In the genomic region with DNA sequence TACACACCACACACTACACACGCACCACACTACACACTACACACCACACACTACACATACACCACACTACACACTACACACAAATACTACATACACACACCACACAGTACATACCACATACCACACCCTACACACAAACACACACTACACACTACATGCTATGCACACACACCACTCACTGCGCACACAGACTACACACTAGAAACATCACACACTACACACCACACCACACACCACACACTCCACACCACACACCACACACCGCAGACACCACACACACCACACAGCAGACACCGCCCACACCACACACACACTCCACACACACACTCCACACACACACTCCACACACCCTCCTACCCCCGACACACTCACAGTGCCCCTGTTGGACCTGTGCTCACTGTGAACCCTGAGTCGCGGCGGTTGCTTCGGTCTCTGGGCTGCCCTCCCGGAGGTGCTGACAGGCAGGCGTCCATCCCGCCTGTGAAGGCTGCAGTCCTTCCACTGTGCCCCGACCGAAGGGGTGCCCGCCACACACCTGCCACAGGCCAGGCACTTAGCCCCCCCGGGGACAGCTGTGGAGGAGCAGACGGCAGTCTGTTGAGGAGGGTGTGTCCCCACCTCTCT, we compare ENCODE assay signal across 30 cellular contexts. TPM values are rescaled to one million over a fixed set of nuclear protein-coding genes. Genes with fewer than 3 reads are reported as not detected.
"Had no signal": no experiment of that assay in that cellular context is flagged by ENCODE, and none has a peak within 500 bp of the region (broad histone marks: within the 10 kb centered on the region; RNA-seq: fewer than 3 reads in every experiment).

No MANE protein-coding gene starts in this region.

- H3K27me3 Mint-ChIP-seq: activated CD4-positive, alpha-beta memory T cell treated with anti-CD3 and anti-CD28 coated beads for 36 hours; activated CD4-positive, alpha-beta T cell treated with anti-CD3 and anti-CD28 coated beads, Interleukin-2, amount 10 ng/mL, durations not matched to agents 7 days and 5 days; activated naive CD4-positive, alpha-beta T cell treated with anti-CD3 and anti-CD28 coated beads, Interleukin-2, amount 10 ng/mL, durations not matched to agents 7 days and 5 days; activated naive CD8-positive, alpha-beta T cell treated with anti-CD3 and anti-CD28 coated beads, Interleukin-2, amount 10 ng/mL, durations not matched to agents 7 days and 5 days; activated T-helper 17 cell treated with anti-CD3 and anti-CD28 coated beads, Interleukin-2, amount 50 U/mL, for 72 hours; T-cell had no signal

- DNase-seq: activated CD4-positive, alpha-beta memory T cell treated with anti-CD3 and anti-CD28 coated beads for 36 hours; activated CD4-positive, alpha-beta T cell treated with anti-CD3 and anti-CD28 coated beads, Interleukin-2, amount 10 ng/mL, durations not matched to agents 7 days and 5 days; activated CD4-positive, CD25-positive, alpha-beta regulatory T cell; activated CD8-positive, alpha-beta memory T cell treated with anti-CD3 and anti-CD28 coated beads for 24 hours; activated gamma-delta T cell treated with Interleukin-2 at 50 U/mL for 16 hours; activated naive CD4-positive, alpha-beta T cell treated with anti-CD3 and anti-CD28 coated beads, Interleukin-2, amount 10 ng/mL, durations not matched to agents 7 days and 5 days; activated naive CD8-positive, alpha-beta T cell treated with anti-CD3 and anti-CD28 coated beads, Interleukin-2, amount 10 ng/mL, durations not matched to agents 7 days and 5 days; activated T-cell treated with anti-CD3 and anti-CD28 coated beads, Interleukin-2, amount 50 U/mL, for 48 hours; adrenal gland; anterior cingulate cortex; central memory CD4-positive, alpha-beta T cell; KG1; MG63; MV-4-11; NCI-H1417 treated with DMSO at 0.1 percent for 48 hours; NCI-H1694; NCI-H2029; NCI-H2107; NCI-H446; NCI-H526; OCI-M1; RPMI8226; T-cell; T1000 had no signal

- H3K27ac ChIP-seq: adrenal gland, SK-N-MC had no signal

- H3K4me1 ChIP-seq: adrenal gland had no signal

- H3K27ac Mint-ChIP-seq: activated CD4-positive, alpha-beta memory T cell treated with anti-CD3 and anti-CD28 coated beads for 36 hours; activated CD4-positive, alpha-beta T cell treated with anti-CD3 and anti-CD28 coated beads, Interleukin-2, amount 10 ng/mL, durations not matched to agents 7 days and 5 days; activated naive CD8-positive, alpha-beta T cell treated with anti-CD3 and anti-CD28 coated beads, Interleukin-2, amount 10 ng/mL, durations not matched to agents 7 days and 5 days; activated T-helper 17 cell treated with anti-CD3 and anti-CD28 coated beads, Interleukin-2, amount 50 U/mL, for 72 hours; T-cell had no signal

- H3K4me1 Mint-ChIP-seq: activated T-helper 17 cell treated with anti-CD3 and anti-CD28 coated beads, Interleukin-2, amount 50 U/mL, for 72 hours had no signal

- H3K27me3 ChIP-seq: adrenal gland, MG63 had no signal

- H3K4me3 Mint-ChIP-seq: activated CD4-positive, alpha-beta memory T cell treated with anti-CD3 and anti-CD28 coated beads for 36 hours; activated CD4-positive, alpha-beta T cell treated with anti-CD3 and anti-CD28 coated beads, Interleukin-2, amount 10 ng/mL, durations not matched to agents 7 days and 5 days; activated naive CD4-positive, alpha-beta T cell treated with anti-CD3 and anti-CD28 coated beads, Interleukin-2, amount 10 ng/mL, durations not matched to agents 7 days and 5 days; activated naive CD8-positive, alpha-beta T cell treated with anti-CD3 and anti-CD28 coated beads, Interleukin-2, amount 10 ng/mL, durations not matched to agents 7 days and 5 days; activated T-helper 17 cell treated with anti-CD3 and anti-CD28 coated beads, Interleukin-2, amount 50 U/mL, for 72 hours; T-cell had no signal

- H3K9me3 ChIP-seq: adrenal gland, MG63 had no signal

- H3K4me3 ChIP-seq: adrenal gland, MG63, SK-N-MC had no signal

- FAIRE-seq: TTC549 had no signal

- ATAC-seq: activated T-helper 17 cell treated with anti-CD3 and anti-CD28 coated beads, Interleukin-2, amount 50 U/mL, for 72 hours; Panc1; Right ventricle myocardium inferior; T-cell had no signal

- H3K36me3 ChIP-seq: MG63 had no signal

- H3K9me3 Mint-ChIP-seq: activated CD4-positive, alpha-beta memory T cell treated with anti-CD3 and anti-CD28 coated beads for 36 hours; activated CD4-positive, alpha-beta T cell treated with anti-CD3 and anti-CD28 coated beads, Interleukin-2, amount 10 ng/mL, durations not matched to agents 7 days and 5 days; activated naive CD4-positive, alpha-beta T cell treated with anti-CD3 and anti-CD28 coated beads, Interleukin-2, amount 10 ng/mL, durations not matched to agents 7 days and 5 days; activated T-helper 17 cell treated with anti-CD3 and anti-CD28 coated beads, Interleukin-2, amount 50 U/mL, for 72 hours; T-cell had no signal

RNA-seq across cellular contexts. Expression of a gene that starts 21.4 kb away (rescaled TPM):
- total RNA-seq: activated CD4-positive, alpha-beta memory T cell treated with anti-CD3 and anti-CD28 coated beads for 36 hours; activated CD4-positive, alpha-beta T cell treated with anti-CD3 and anti-CD28 coated beads, Interleukin-2, amount 10 ng/mL, durations not matched to agents 7 days and 5 days; activated naive CD8-positive, alpha-beta T cell treated with anti-CD3 and anti-CD28 coated beads, Interleukin-2, amount 10 ng/mL, durations not matched to agents 7 days and 5 days; activated T-helper 17 cell treated with anti-CD3 and anti-CD28 coated beads, Interleukin-2, amount 50 U/mL, for 72 hours had no signal

RNA-seq across cellular contexts. Expression of a gene that starts 57.0 kb away (rescaled TPM):
- total RNA-seq: activated CD4-positive, alpha-beta memory T cell treated with anti-CD3 and anti-CD28 coated beads for 36 hours; activated CD4-positive, alpha-beta T cell treated with anti-CD3 and anti-CD28 coated beads, Interleukin-2, amount 10 ng/mL, durations not matched to agents 7 days and 5 days; activated naive CD8-positive, alpha-beta T cell treated with anti-CD3 and anti-CD28 coated beads, Interleukin-2, amount 10 ng/mL, durations not matched to agents 7 days and 5 days; activated T-helper 17 cell treated with anti-CD3 and anti-CD28 coated beads, Interleukin-2, amount 50 U/mL, for 72 hours; adrenal gland; bronchial epithelial cell; Right ventricle myocardium inferior had no signal
